In genomic region chrX:44094821-44095530, GRCh38 we compare ENCODE assay signal across 9 cellular contexts.
"Had no signal": no experiment of that assay in that cellular context is flagged by ENCODE, and none has a peak within 500 bp of the region (broad histone marks: within the 10 kb centered on the region; RNA-seq: fewer than 3 reads in every experiment).

No MANE protein-coding gene starts in this region.

- H2AFZ ChIP-seq: GM23338 had no signal

- DNase-seq: H9, HCEC 1CT, IMR-90, KG1 had no signal

- H3K27ac ChIP-seq: HL-60 had no signal

- FAIRE-seq: H1, H54, K562 had no signal

- H3K4me2 ChIP-seq: GM23338 had no signal

- H3K4me3 ChIP-seq: GM23338, K562 had no signal

- ATAC-seq: GM23338, K562 had no signal
